ENCODE assay signal across 27 cellular contexts in the genomic region with DNA sequence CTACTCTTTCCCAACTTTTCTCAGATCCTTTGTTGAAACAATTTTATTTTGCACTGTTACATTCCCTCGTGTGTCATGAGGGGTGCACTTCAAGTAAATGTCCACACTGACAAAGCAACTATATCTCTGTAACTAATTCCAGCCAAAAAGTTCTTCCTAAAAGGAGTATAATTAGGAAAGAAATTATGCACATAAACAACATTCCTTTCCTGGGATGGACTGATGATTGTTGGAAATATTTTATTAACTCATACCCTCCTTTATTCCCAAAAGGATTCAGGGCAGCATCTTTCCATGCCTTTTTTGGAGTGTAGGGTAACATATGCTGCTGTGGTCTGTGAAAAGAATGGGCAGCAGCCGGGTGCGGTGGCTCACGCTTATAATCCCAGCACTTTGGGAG.
DNase-seq lines count a peak whose midpoint lies in the region; ATAC-seq and TF ChIP-seq lines count a peak whose summit lies in the region.
"Had no signal": no experiment of that assay in that cellular context is flagged by ENCODE, and none has a peak within 500 bp of the region (broad histone marks: within the 10 kb centered on the region; RNA-seq: fewer than 3 reads in every experiment).

No MANE protein-coding gene starts in this region.

- peaks cover 7 to 23% (median 10%) of the 10 kb centered on the region in 3 donors for H3K4me1 ChIP-seq in esophagus squamous epithelium
- H3K4me1 ChIP-seq in muscle layer of duodenum (ENCODE audit: control insufficient read depth in 1 of 2, insufficient read depth in 2 of 2, low read length in 2 of 2) = peaks cover 0 to 8% of the 10 kb centered on the region in 2 donors
- H3K4me1 ChIP-seq in stomach smooth muscle (ENCODE audit: control insufficient read depth, insufficient read depth, low read length) = peaks cover 10% of the 10 kb centered on the region

- no peaks in the 10 kb centered on the region for H3K27me3 ChIP-seq in esophagus squamous epithelium
- H3K27me3 ChIP-seq in muscle layer of duodenum (ENCODE audit: low read depth, low read length) = no peaks in the 10 kb centered on the region
- H3K27me3 ChIP-seq in stomach smooth muscle (ENCODE audit: control insufficient read depth in 1 of 2, insufficient read depth in 2 of 2, low read length in 2 of 2) = no peaks in the 10 kb centered on the region
- H3K27me3 ChIP-seq: left lung, SJCRH30, stomach, tibial artery had no signal

- intact Hi-C loops in esophagus squamous epithelium (cut with DNase I) = no loop called here

- WGBS in esophagus squamous epithelium, 2 donors = 78 to 84% methylated on average over 4 of the region's 4 CpGs

- no peak for ATAC-seq in HG03342 (IDR thresholded peaks at IDR 0.05; ENCODE audit: unreplicated experiment)
- ATAC-seq: naive thymus-derived CD8-positive, alpha-beta T cell had no signal

- H3K9ac ChIP-seq in stomach smooth muscle (ENCODE audit: low read length in 2 of 2) = no peak overlapping the region

- no peak for TF ChIP-seq POLR2A in esophagus squamous epithelium (IDR thresholded peaks at IDR 0.05)

- H3K27ac ChIP-seq in esophagus squamous epithelium (peak overlapping the region in 3 of 4 donors; percentile 6 to 52 (median 47)), muscle layer of duodenum (ENCODE audit: low read length) (peak overlapping the region; percentile 34), stomach smooth muscle (ENCODE audit: low read length) (peak overlapping the region; percentile 46)
- H3K27ac ChIP-seq: left lung, SJCRH30 had no signal

- no peak for TF ChIP-seq CTCF in esophagus squamous epithelium (IDR thresholded peaks at IDR 0.05)

- no peaks in the 10 kb centered on the region for H3K36me3 ChIP-seq in esophagus squamous epithelium
- no peaks in the 10 kb centered on the region for H3K36me3 ChIP-seq in muscle layer of duodenum (ENCODE audit: control insufficient read depth in 1 of 2, insufficient read depth in 2 of 2, low read length in 2 of 2)
- H3K36me3 ChIP-seq in stomach smooth muscle (ENCODE audit: control insufficient read depth in 2 of 2, insufficient read depth in 2 of 2, low read length in 2 of 2) = no peaks in the 10 kb centered on the region
- H3K36me3 ChIP-seq: left lung, SJCRH30, stomach, tibial artery had no signal

- no peaks in the 10 kb centered on the region for H3K9me3 ChIP-seq in esophagus squamous epithelium
- no peaks in the 10 kb centered on the region for H3K9me3 ChIP-seq in muscle layer of duodenum (ENCODE audit: control insufficient read depth in 1 of 2, low read length in 2 of 2)
- H3K9me3 ChIP-seq in stomach smooth muscle (ENCODE audit: control insufficient read depth in 2 of 2, low read length in 2 of 2) = no peaks in the 10 kb centered on the region
- H3K9me3 ChIP-seq: left lung, stomach, tibial artery had no signal

- no peak overlapping the region for H3K4me3 ChIP-seq in esophagus squamous epithelium
- H3K4me3 ChIP-seq in muscle layer of duodenum (ENCODE audit: low read depth in 1 of 2, low read length in 2 of 2) = no peak overlapping the region
- no peak overlapping the region for H3K4me3 ChIP-seq in stomach smooth muscle (ENCODE audit: low read length in 2 of 2)
- H3K4me3 ChIP-seq: left lung, SJCRH30, stomach, tibial artery had no signal

- peak; percentile 69 for DNase-seq in GM04503 (ENCODE audit: low read depth)
- DNase-seq in esophagus squamous epithelium (lab: John Stamatoyannopoulos, UW) = no peak
- no peak for DNase-seq in Kasumi-1 (lab: John Stamatoyannopoulos, UW)
- no peak for DNase-seq in NCI-H226
- DNase-seq in activated CD4-positive, CD25-positive, alpha-beta regulatory T cell treated with anti-CD3 and anti-CD28 coated beads, Interleukin-2, amount 50 U/mL, for 72 hours = no peak
- DNase-seq: activated CD4-positive, alpha-beta T cell treated with anti-CD3 and anti-CD28 coated beads, Interleukin-2, amount 10 ng/mL, durations not matched to agents 24 days and 14 days; activated CD8-positive, alpha-beta memory T cell treated with anti-CD3 and anti-CD28 coated beads for 24 hours; activated naive CD4-positive, alpha-beta T cell treated with anti-CD3 and anti-CD28 coated beads, Interleukin-2, amount 50 U/mL, for 16 hours; activated T-cell treated with anti-CD3 and anti-CD28 coated beads for 4 hours; C1 segment of cervical spinal cord; COR-L47; left lung; mesendoderm; naive thymus-derived CD8-positive, alpha-beta T cell; NCI-H146; NCI-H446; NCI-H82; occipital lobe; RPMI8226; SJCRH30; stimulated activated CD4-positive, alpha-beta T cell treated with anti-CD3 and anti-CD28 coated beads, Interleukin-4, amount 100 ng/mL, for 1 hour; stomach; T1000; tibial artery had no signal
